Comparison of ENCODE assay signal across 11 cellular contexts in genomic region chr19:39372047-39372802, GRCh38. TPM values are rescaled to one million over a fixed set of nuclear protein-coding genes. Genes with fewer than 3 reads are reported as not detected.
DNase-seq lines count a peak whose midpoint lies in the region; ATAC-seq, FAIRE-seq and TF ChIP-seq lines count a peak whose summit lies in the region.
"Had no signal": no experiment of that assay in that cellular context is flagged by ENCODE, and none has a peak within 500 bp of the region (broad histone marks: within the 10 kb centered on the region; RNA-seq: fewer than 3 reads in every experiment).

No MANE protein-coding gene starts in this region.

- H3K36me3 ChIP-seq in upper lobe of left lung: peaks cover 20 to 72% (median 48%) of the 10 kb centered on the region in 4 donors

- POLR2A ChIA-PET in activated CD4-positive, alpha-beta T cell treated with anti-CD3 and anti-CD28 coated beads for 36 hours (lab: Charles Lee): no interaction called here

- H3K27ac ChIP-seq in upper lobe of left lung: peak overlapping the region; percentile 79 to 92 (median 84)

- 44 to 48% methylated on average over 8 of the region's 8 CpGs for WGBS in upper lobe of left lung, 2 donors

- no peaks in the 10 kb centered on the region for H3K9me3 Mint-ChIP-seq in activated CD4-positive, alpha-beta T cell treated with anti-CD3 and anti-CD28 coated beads for 36 hours (ENCODE audit: low read depth)
- H3K9me3 Mint-ChIP-seq: neural crest cell had no signal

- TF ChIP-seq CTCF in upper lobe of left lung (IDR thresholded peaks at IDR 0.05): peak in 1 of 6 experiments; percentile 6

- FAIRE-seq in endometrium (lab: Jason Lieb, UNC): peak; percentile 58
- FAIRE-seq: A204.1 had no signal

- H3K36me3 Mint-ChIP-seq in activated CD4-positive, alpha-beta T cell treated with anti-CD3 and anti-CD28 coated beads for 36 hours (ENCODE audit: low read depth): peaks cover 34% of the 10 kb centered on the region

- intact Hi-C loops in activated CD4-positive, alpha-beta T cell treated with anti-CD3 and anti-CD28 coated beads for 36 hours (cut with DNase I, micrococcal nuclease): no loop called here

- TF ChIP-seq EP300 in upper lobe of left lung (IDR thresholded peaks at IDR 0.05): no peak

- no peak for TF ChIP-seq POLR2A in upper lobe of left lung (IDR thresholded peaks at IDR 0.05)

- no peaks in the 10 kb centered on the region for H3K27me3 ChIP-seq in upper lobe of left lung

- no peaks in the 10 kb centered on the region for H3K4me1 Mint-ChIP-seq in activated CD4-positive, alpha-beta T cell treated with anti-CD3 and anti-CD28 coated beads for 36 hours
- H3K4me1 Mint-ChIP-seq: neural crest cell had no signal

- peaks cover 20 to 22% (median 21%) of the 10 kb centered on the region in 4 donors for H3K4me1 ChIP-seq in upper lobe of left lung

- H3K4me3 Mint-ChIP-seq in activated CD4-positive, alpha-beta T cell treated with anti-CD3 and anti-CD28 coated beads for 36 hours: no peak overlapping the region
- H3K4me3 Mint-ChIP-seq: neural crest cell had no signal

- CTCF ChIA-PET in activated CD4-positive, alpha-beta T cell treated with anti-CD3 and anti-CD28 coated beads for 36 hours (lab: Charles Lee): interaction anchor here (0.6 kb wide), 1 partner anchor 22 kb away, joined by 3 read pairs; no protein-coding TSS in a partner anchor

- ATAC-seq in activated CD4-positive, alpha-beta T cell treated with anti-CD3 and anti-CD28 coated beads for 36 hours: no peak
- peak; percentile 78 to 93 for ATAC-seq in upper lobe of left lung (ENCODE audit: low FRiP score in 2 of 2)

- DNase-seq in activated CD4-positive, alpha-beta T cell treated with anti-CD3 and anti-CD28 coated beads for 36 hours: no peak
- DNase-seq in activated CD4-positive, alpha-beta T cell treated with anti-CD3 and anti-CD28 coated beads, Interleukin-2, amount 50 U/mL, for 1 hour: no peak
- DNase-seq in mucosa of gallbladder (ENCODE audit: low spot score) (peak; percentile 78), upper lobe of left lung (peak in 1 of 2 donors; percentile 66), SKM-1 treated with dmso at 0.1 percent for 144 hours (lab: John Stamatoyannopoulos, UW; ENCODE audit: unreplicated experiment) (no peak)
- DNase-seq in effector CD8-positive, alpha-beta T cell (lab: John Stamatoyannopoulos, UW): no peak
- DNase-seq in stimulated activated CD4-positive, alpha-beta T cell treated with anti-CD3 and anti-CD28 coated beads, Interleukin-1b, Interleukin-23, amount 100 ng/mL, for 48 hours: no peak
- DNase-seq: NCI-H187 treated with DMSO at 0.1 percent for 48 hours had no signal

- peak overlapping the region; percentile 60 for H3K27ac Mint-ChIP-seq in activated CD4-positive, alpha-beta T cell treated with anti-CD3 and anti-CD28 coated beads for 36 hours

- H3K27me3 Mint-ChIP-seq in activated CD4-positive, alpha-beta T cell treated with anti-CD3 and anti-CD28 coated beads for 36 hours: no peaks in the 10 kb centered on the region

- H3K4me3 ChIP-seq in upper lobe of left lung: no peak overlapping the region

- no peaks in the 10 kb centered on the region for H3K9me3 ChIP-seq in upper lobe of left lung

RNA-seq across cellular contexts. Expression of gene PAF1, which starts 18.7 kb away (rescaled TPM):
- 10 to 100 TPM; 40.4 to 54.2 TPM for total RNA-seq in activated CD4-positive, alpha-beta T cell treated with anti-CD3 and anti-CD28 coated beads for 36 hours
- total RNA-seq in mucosa of gallbladder: 50.5 TPM
- total RNA-seq in upper lobe of left lung: 10 to 100 TPM; 28.6 to 48.0 (median 35.4) TPM

RNA-seq across cellular contexts. Expression of gene MED29, which starts 19.0 kb away (rescaled TPM):
- total RNA-seq in activated CD4-positive, alpha-beta T cell treated with anti-CD3 and anti-CD28 coated beads for 36 hours: 10 to 100 TPM; 24.0 to 34.6 TPM
- 46.0 TPM for total RNA-seq in mucosa of gallbladder
- total RNA-seq in upper lobe of left lung: 10 to 100 TPM; 18.9 to 51.1 (median 33.7) TPM

RNA-seq across cellular contexts. Expression of gene SAMD4B, which starts 30.0 kb away (rescaled TPM):
- total RNA-seq in activated CD4-positive, alpha-beta T cell treated with anti-CD3 and anti-CD28 coated beads for 36 hours: 10 to 100 TPM; 45.2 to 46.9 TPM
- total RNA-seq in mucosa of gallbladder: 106 TPM
- 100 to 1,000 TPM in 2 of 6 donors, 10 to 100 TPM in 4; 57.7 to 125 (median 79.3) TPM for total RNA-seq in upper lobe of left lung

RNA-seq across cellular contexts. Expression of gene ZFP36, which starts 34.4 kb away (rescaled TPM):
- total RNA-seq in activated CD4-positive, alpha-beta T cell treated with anti-CD3 and anti-CD28 coated beads for 36 hours: 10 to 100 TPM; 69.1 to 69.3 TPM
- 180 TPM for total RNA-seq in mucosa of gallbladder
- 100 to 1,000 TPM; 195 to 525 (median 238) TPM for total RNA-seq in upper lobe of left lung

RNA-seq across cellular contexts. Expression of gene GMFG, which starts 36.4 kb away (rescaled TPM):
- total RNA-seq in activated CD4-positive, alpha-beta T cell treated with anti-CD3 and anti-CD28 coated beads for 36 hours: 100 to 1,000 TPM; 231 to 333 TPM
- total RNA-seq in mucosa of gallbladder (29.0 TPM), upper lobe of left lung (100 to 1,000 TPM in 2 of 6 donors, 10 to 100 TPM in 4; 23.0 to 163 (median 75.3) TPM)
